ENCODE assay signal across 13 cellular contexts in genomic region chr14:99566009-99566389, GRCh38. TPM values are rescaled to one million over a fixed set of nuclear protein-coding genes. Genes with fewer than 3 reads are reported as not detected.
DNase-seq lines count a peak whose midpoint lies in the region; ATAC-seq and TF ChIP-seq lines count a peak whose summit lies in the region.
"Had no signal": no experiment of that assay in that cellular context is flagged by ENCODE, and none has a peak within 500 bp of the region (broad histone marks: within the 10 kb centered on the region; RNA-seq: fewer than 3 reads in every experiment).

No MANE protein-coding gene starts in this region.

- intact Hi-C loops in activated CD4-positive, alpha-beta T cell treated with anti-CD3 and anti-CD28 coated beads for 36 hours (cut with DNase I, micrococcal nuclease) = no loop called here
- intact Hi-C loops in Panc1 (cut with micrococcal nuclease; ENCODE audit: unreplicated experiment) = loop anchor here (5.0 kb wide), 1 partner anchor 36 kb away; the partner anchor contains the start of gene CCDC85C
- intact Hi-C loops in esophagus squamous epithelium (cut with DNase I) = no loop called here

- no peak overlapping the region for H3K27ac Mint-ChIP-seq in activated CD4-positive, alpha-beta T cell treated with anti-CD3 and anti-CD28 coated beads for 36 hours

- H3K4me1 ChIP-seq in Panc1 (ENCODE audit: control insufficient read depth, insufficient read depth, low read length) (peaks cover 95% of the 10 kb centered on the region), esophagus squamous epithelium (peaks cover 58 to 99% (median 75%) of the 10 kb centered on the region in 3 donors), stomach smooth muscle (ENCODE audit: control insufficient read depth, insufficient read depth, low read length) (peaks cover 99% of the 10 kb centered on the region)

- in situ Hi-C loops in Panc1 (cut with HindIII; ENCODE audit: low pct_unique_long_range_greater_than_20kb, low sequenced_read_pairs) = no loop called here

- H3K27me3 Mint-ChIP-seq in activated CD4-positive, alpha-beta T cell treated with anti-CD3 and anti-CD28 coated beads for 36 hours = no peaks in the 10 kb centered on the region

- H3K4me1 Mint-ChIP-seq in activated CD4-positive, alpha-beta T cell treated with anti-CD3 and anti-CD28 coated beads for 36 hours = no peaks in the 10 kb centered on the region

- peak; percentile 23 for DNase-seq in activated CD4-positive, alpha-beta T cell treated with anti-CD3 and anti-CD28 coated beads for 36 hours
- no peak for DNase-seq in activated CD4-positive, alpha-beta T cell treated with anti-CD3 and anti-CD28 coated beads, Interleukin-2, amount 50 U/mL, for 4 hours
- no peak for DNase-seq in Panc1 (ENCODE audit: low read depth, low spot score)
- DNase-seq in esophagus squamous epithelium (lab: John Stamatoyannopoulos, UW) = no peak
- DNase-seq in RKO (ENCODE audit: low spot score) = no peak
- DNase-seq in DMS153 treated with DMSO at 0.1 percent for 48 hours (lab: John Stamatoyannopoulos, UW; ENCODE audit: unreplicated experiment) = no peak
- DNase-seq: lower lobe of right lung; NCI-H1417 treated with DMSO at 0.1 percent for 48 hours; NK-92 treated with Interleukin-12 subunit alpha and Interleukin-12 subunit beta, amount 100 ng/mL, for 24 hours; occipital lobe had no signal

- H3K4me3 ChIP-seq in Panc1 (ENCODE audit: low read depth in 2 of 2, low read length in 2 of 2) = no peak overlapping the region
- no peak overlapping the region for H3K4me3 ChIP-seq in esophagus squamous epithelium
- H3K4me3 ChIP-seq in stomach smooth muscle (ENCODE audit: low read length in 2 of 2) = peak overlapping the region in 1 of 2 donors; percentile 54
- H3K4me3 ChIP-seq: lower lobe of right lung, SK-N-MC had no signal

- H3K4me3 Mint-ChIP-seq in activated CD4-positive, alpha-beta T cell treated with anti-CD3 and anti-CD28 coated beads for 36 hours = no peak overlapping the region

- H3K9ac ChIP-seq in stomach smooth muscle (ENCODE audit: low read length in 2 of 2) = peak overlapping the region in 1 of 2 donors; percentile 13

- no peak for TF ChIP-seq POLR2A in esophagus squamous epithelium (IDR thresholded peaks at IDR 0.05)

- no peaks in the 10 kb centered on the region for H3K36me3 Mint-ChIP-seq in activated CD4-positive, alpha-beta T cell treated with anti-CD3 and anti-CD28 coated beads for 36 hours (ENCODE audit: low read depth)

- ATAC-seq in activated CD4-positive, alpha-beta T cell treated with anti-CD3 and anti-CD28 coated beads for 36 hours = no peak
- no peak for ATAC-seq in Panc1
- ATAC-seq in HG03439 (IDR thresholded peaks at IDR 0.05; ENCODE audit: unreplicated experiment) = no peak

- H3K27ac ChIP-seq in Panc1 (ENCODE audit: low read length) (peak overlapping the region; percentile 74), esophagus squamous epithelium (peak overlapping the region; percentile 61 to 97 (median 77)), stomach smooth muscle (ENCODE audit: low read length) (peak overlapping the region; percentile 94)
- H3K27ac ChIP-seq: lower lobe of right lung, SK-N-MC had no signal

- no peaks in the 10 kb centered on the region for H3K27me3 ChIP-seq in Panc1 (ENCODE audit: control insufficient read depth, insufficient read depth, low read length)
- no peaks in the 10 kb centered on the region for H3K27me3 ChIP-seq in esophagus squamous epithelium
- H3K27me3 ChIP-seq in stomach smooth muscle (ENCODE audit: control insufficient read depth in 1 of 2, insufficient read depth in 2 of 2, low read length in 2 of 2) = no peaks in the 10 kb centered on the region

- BruUV-seq in Panc1 (replicated peaks; lab: Mats Ljungman, UMichigan) = no TSS peak

- WGBS in esophagus squamous epithelium, 2 donors = 34 to 35% methylated on average over 7 of the region's 7 CpGs

- POLR2A ChIA-PET in activated CD4-positive, alpha-beta T cell treated with anti-CD3 and anti-CD28 coated beads for 36 hours (lab: Charles Lee) = no interaction called here
- POLR2A ChIA-PET in Panc1 (lab: Charles Lee) = no interaction called here

- TF ChIP-seq CTCF in Panc1 (IDR thresholded peaks at IDR 0.05) (no peak), esophagus squamous epithelium (IDR thresholded peaks at IDR 0.05) (no peak)

- CTCF ChIA-PET in activated CD4-positive, alpha-beta T cell treated with anti-CD3 and anti-CD28 coated beads for 36 hours (lab: Charles Lee) = no interaction called here
- CTCF ChIA-PET in Panc1 (lab: Charles Lee) = interaction anchor here (0.6 kb wide), 1 partner anchor 36 kb away, joined by 8 read pairs; no protein-coding TSS in a partner anchor

- H3K36me3 ChIP-seq in Panc1 (ENCODE audit: control insufficient read depth, insufficient read depth, low read length) = no peaks in the 10 kb centered on the region
- no peaks in the 10 kb centered on the region for H3K36me3 ChIP-seq in esophagus squamous epithelium
- H3K36me3 ChIP-seq in stomach smooth muscle (ENCODE audit: control insufficient read depth in 2 of 2, insufficient read depth in 2 of 2, low read length in 2 of 2) = no peaks in the 10 kb centered on the region
- H3K36me3 ChIP-seq: lower lobe of right lung had no signal

- no peaks in the 10 kb centered on the region for H3K9me3 ChIP-seq in Panc1 (ENCODE audit: control insufficient read depth, insufficient read depth, low read depth, low read length)
- H3K9me3 ChIP-seq in esophagus squamous epithelium = no peaks in the 10 kb centered on the region
- no peaks in the 10 kb centered on the region for H3K9me3 ChIP-seq in stomach smooth muscle (ENCODE audit: control insufficient read depth in 2 of 2, low read length in 2 of 2)
- H3K9me3 ChIP-seq: lower lobe of right lung had no signal

- H3K9me3 Mint-ChIP-seq in activated CD4-positive, alpha-beta T cell treated with anti-CD3 and anti-CD28 coated beads for 36 hours (ENCODE audit: low read depth) = no peaks in the 10 kb centered on the region

RNA-seq across cellular contexts. Expression of gene CCDC85C, which starts 38.0 kb away (rescaled TPM):
- 1 to 10 TPM; 6.1 to 6.2 TPM for total RNA-seq in activated CD4-positive, alpha-beta T cell treated with anti-CD3 and anti-CD28 coated beads for 36 hours
- 96.6 TPM for total RNA-seq in Panc1 (2021; ENCODE audit: unreplicated experiment)
- 64.9 TPM for polyA plus RNA-seq in Panc1 (2012; ENCODE audit: insufficient read length)
- total RNA-seq in esophagus squamous epithelium = 10 to 100 TPM; 23.4 to 52.0 (median 27.1) TPM
